In the genomic region with DNA sequence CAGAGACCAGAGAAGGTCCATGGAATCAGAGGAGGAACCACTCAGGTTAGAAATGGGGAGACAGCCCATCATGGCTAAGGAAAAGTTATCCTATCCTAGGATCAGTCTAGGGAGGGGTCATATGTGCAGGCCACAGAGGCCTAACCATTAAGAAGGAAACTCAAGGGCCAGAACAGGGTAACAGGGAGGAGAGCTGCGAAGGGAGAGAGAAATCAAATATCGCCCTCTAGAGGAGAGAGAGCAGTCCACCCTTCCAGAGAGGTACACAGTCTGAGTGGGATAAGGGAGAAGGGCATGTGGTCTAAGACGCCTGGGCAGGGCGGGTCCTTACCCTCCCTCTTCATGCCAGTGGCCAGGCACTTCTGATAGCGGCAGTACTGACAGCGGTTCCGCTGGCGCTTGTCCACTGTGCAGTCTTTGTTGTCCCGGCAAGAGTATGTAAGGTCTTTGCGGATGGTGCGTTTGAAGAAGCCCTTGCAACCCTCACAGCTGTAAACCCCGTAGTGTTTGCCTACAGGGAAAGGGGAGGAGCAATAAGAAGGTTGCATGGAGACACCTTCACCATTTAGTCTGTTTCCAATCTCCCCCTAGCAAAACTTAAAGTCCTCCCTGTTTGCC, we compare ENCODE assay signal across 8 cellular contexts. TPM values are rescaled to one million over a fixed set of nuclear protein-coding genes. Genes with fewer than 3 reads are reported as not detected.
A peak's percentile ranks its signal among the peaks of the same experiment; 100 is the strongest.
DNase-seq lines count a peak whose midpoint lies in the region; ATAC-seq and TF ChIP-seq lines count a peak whose summit lies in the region.

No MANE protein-coding gene starts in this region.

- ATAC-seq in HG02973 (IDR thresholded peaks at IDR 0.05; ENCODE audit: unreplicated experiment), result no peak

- POLR2A ChIA-PET in PC-9 (lab: Charles Lee; ENCODE audit: unreplicated experiment), result no interaction called here

- no peak overlapping the region for H3K4me2 ChIP-seq in PC-9

- H3F3A ChIP-seq in PC-9 (ENCODE audit: insufficient read depth, low read depth), result peaks cover 16% of the 10 kb centered on the region; the same call in 1 of the 2 replicates

- 40 to 43% methylated on average over 12 of the region's 12 CpGs for WGBS in thyroid gland, 2 donors

- TF ChIP-seq CTCF in PC-9 (conservative IDR thresholded peaks at IDR 0.05), result peak; percentile 69
- TF ChIP-seq CTCF in cardiac fibroblast (IDR thresholded peaks at IDR 0.05; ENCODE audit: low read depth, low read length), result peak; percentile 72
- TF ChIP-seq CTCF in thyroid gland (IDR thresholded peaks at IDR 0.05), result peak in 5 of 6 experiments; percentile 41 to 68 (median 50)

- DNase-seq in NCI-H2107 treated with DMSO at 0.1 percent for 48 hours (lab: John Stamatoyannopoulos, UW; ENCODE audit: unreplicated experiment) (peak; percentile 6), NCI-H2107 (lab: John Stamatoyannopoulos, UW) (no peak), HT-29 (ENCODE audit: low spot score) (peak; percentile 84), PC-9 (no peak), cardiac fibroblast (ENCODE audit: low read depth in 2 of 2) (peak; percentile 72 to 83), kidney tubule cell (ENCODE audit: low spot score) (peak; percentile 61), thyroid gland (peak; percentile 32 to 62)

- CTCF ChIA-PET in PC-9 (lab: Charles Lee), result interaction anchor here (0.6 kb wide), 1 partner anchor 1519 kb away, joined by 4 read pairs; no protein-coding TSS in a partner anchor

- H4K20me1 ChIP-seq in PC-9 (ENCODE audit: insufficient read depth), result peaks cover 17% of the 10 kb centered on the region

- H3K9me3 ChIP-seq in PC-9 (ENCODE audit: insufficient read depth, low read depth) (no peaks in the 10 kb centered on the region), thyroid gland (no peaks in the 10 kb centered on the region)

- no peak for TF ChIP-seq POLR2A in thyroid gland (IDR thresholded peaks at IDR 0.05)

- BruUV-seq in PC-9 (replicated peaks; lab: Mats Ljungman, UMichigan), result no TSS peak

- H3K4me1 ChIP-seq in PC-9 (replicated peaks; ENCODE audit: insufficient read depth) (peaks cover 17% of the 10 kb centered on the region), thyroid gland (peaks cover 28 to 49% of the 10 kb centered on the region in 2 donors)

- H3K79me2 ChIP-seq in PC-9 (ENCODE audit: low read depth), result peaks cover 47% of the 10 kb centered on the region

- H3K27me3 ChIP-seq in PC-9 (ENCODE audit: insufficient read depth, low read depth) (no peaks in the 10 kb centered on the region), thyroid gland (no peaks in the 10 kb centered on the region)

- H3K4me3 ChIP-seq in PC-9 (no peak overlapping the region), cardiac fibroblast (replicated peaks in 1 of 2; ENCODE audit: low read depth in 2 of 2, low read length in 2 of 2) (no peak overlapping the region), thyroid gland (replicated peaks in 1 of 3) (no peak overlapping the region)

- no peaks in the 10 kb centered on the region for H3K9me2 ChIP-seq in PC-9 (ENCODE audit: insufficient read depth)

- H3K27ac ChIP-seq in PC-9 (no peak overlapping the region), thyroid gland (no peak overlapping the region)

- no peak overlapping the region for H2AFZ ChIP-seq in PC-9

- intact Hi-C loops in PC-9 (cut with micrococcal nuclease; ENCODE audit: unreplicated experiment) (no loop called here), thyroid gland (cut with DNase I) (loop anchor here (5.0 kb wide), 1 partner anchor 35 kb away; no protein-coding TSS in a partner anchor)

- H3K36me3 ChIP-seq in PC-9 (ENCODE audit: low read depth) (peaks cover 20% of the 10 kb centered on the region), thyroid gland (peaks cover 36 to 38% of the 10 kb centered on the region in 2 donors)

RNA-seq across cellular contexts. Expression of gene RXRB, which starts 2.9 kb away (rescaled TPM):
- 28.1 and 32.9 TPM in 2 replicates for total RNA-seq in HT-29 (2014; rRNA removed; shearing (Covaris generic))
- total RNA-seq in PC-9 (2021) (49.8 and 51.5 TPM in 2 replicates), thyroid gland (10 to 100 TPM; 29.6 to 46.8 (median 41.2) TPM)

RNA-seq across cellular contexts. Expression of gene SLC39A7, which starts 3.1 kb away (rescaled TPM):
- total RNA-seq in HT-29 (2014; rRNA removed; shearing (Covaris generic)), result 131 and 147 TPM in 2 replicates
- 96.4 and 110 TPM in 2 replicates for total RNA-seq in PC-9 (2021)
- total RNA-seq in thyroid gland, result 100 to 1,000 TPM in 3 of 4 donors, 10 to 100 TPM in 1; 90.8 to 191 (median 153) TPM

RNA-seq across cellular contexts. Expression of gene COL11A2, which starts 5.3 kb away (rescaled TPM):
- 0.31 and 0.47 TPM in 2 replicates for total RNA-seq in HT-29 (2014; rRNA removed; shearing (Covaris generic))
- total RNA-seq in PC-9 (2021) (2.2 and 3.4 TPM in 2 replicates), thyroid gland (1 to 10 TPM in 3 of 4 donors, under 1 TPM in 1; 0.68 to 2.8 (median 2.0) TPM)

RNA-seq across cellular contexts. Expression of gene HSD17B8, which starts 6.9 kb away (rescaled TPM):
- 28.0 and 35.8 TPM in 2 replicates for total RNA-seq in HT-29 (2014; rRNA removed; shearing (Covaris generic))
- 16.4 and 25.4 TPM in 2 replicates for total RNA-seq in PC-9 (2021)
- 10 to 100 TPM; 30.2 to 79.4 (median 40.9) TPM for total RNA-seq in thyroid gland

RNA-seq across cellular contexts. Expression of gene RING1, which starts 10.8 kb away (rescaled TPM):
- 36.1 and 37.2 TPM in 2 replicates for total RNA-seq in HT-29 (2014; rRNA removed; shearing (Covaris generic))
- total RNA-seq in PC-9 (2021) (18.9 and 19.2 TPM in 2 replicates), thyroid gland (10 to 100 TPM; 20.3 to 40.2 (median 24.7) TPM)

Comparison
In these comparisons a context has a peak if more than half of its experiments do, and no peak if none do; other contexts are left out.
1. DNase-seq: peak in NCI-H2107 treated with DMSO at 0.1 percent for 48 hours (single experiment), HT-29 (single experiment), cardiac fibroblast (2 of 2), kidney tubule cell (single experiment) and thyroid gland (2 of 2); none in NCI-H2107 (single experiment) and PC-9 (0 of 2).
2. Peak in every context shown above with its lines, with median percentiles within 50 percentile points of each other: CTCF ChIP-seq.